2 cellular contexts compared by ENCODE assay signal in genomic region chr10:128543186-128543585, GRCh38.
TF ChIP-seq lines count a peak whose summit lies in the region.

No MANE protein-coding gene starts in this region.

TF ChIP-seq in GM23338, 12 proteins besides CTCF, POLR2A, EP300 and RAD21 (continued from another document):
- no peak for TF ChIP-seq STAT1 (IDR thresholded peaks at IDR 0.05; ENCODE audit: unreplicated experiment)
- no peak for TF ChIP-seq JUNB (IDR thresholded peaks at IDR 0.05; ENCODE audit: unreplicated experiment)
- TF ChIP-seq ZNF331 (CRISPR knock-in tag; IDR thresholded peaks at IDR 0.05; ENCODE audit: low read depth), result no peak
- TF ChIP-seq ZNF462 (CRISPR knock-in tag; IDR thresholded peaks at IDR 0.05), result no peak
- TF ChIP-seq NANOG (IDR thresholded peaks at IDR 0.05; ENCODE audit: borderline replicate concordance), result no peak
- TF ChIP-seq CREB1 (CRISPR knock-in tag; IDR thresholded peaks at IDR 0.05; ENCODE audit: low read depth), result no peak

TF ChIP-seq in WTC11, 78 proteins besides CTCF, POLR2A, EP300 and RAD21 (continued from another document):
- TF ChIP-seq AR (CRISPR knock-in tag; IDR thresholded peaks at IDR 0.05), result no peak
- no peak for TF ChIP-seq KAT7 (CRISPR knock-in tag; IDR thresholded peaks at IDR 0.05; ENCODE audit: borderline replicate concordance)
- TF ChIP-seq USF2 (CRISPR knock-in tag; IDR thresholded peaks at IDR 0.05), result no peak
